1 cellular context compared by ENCODE assay signal in the genomic region with DNA sequence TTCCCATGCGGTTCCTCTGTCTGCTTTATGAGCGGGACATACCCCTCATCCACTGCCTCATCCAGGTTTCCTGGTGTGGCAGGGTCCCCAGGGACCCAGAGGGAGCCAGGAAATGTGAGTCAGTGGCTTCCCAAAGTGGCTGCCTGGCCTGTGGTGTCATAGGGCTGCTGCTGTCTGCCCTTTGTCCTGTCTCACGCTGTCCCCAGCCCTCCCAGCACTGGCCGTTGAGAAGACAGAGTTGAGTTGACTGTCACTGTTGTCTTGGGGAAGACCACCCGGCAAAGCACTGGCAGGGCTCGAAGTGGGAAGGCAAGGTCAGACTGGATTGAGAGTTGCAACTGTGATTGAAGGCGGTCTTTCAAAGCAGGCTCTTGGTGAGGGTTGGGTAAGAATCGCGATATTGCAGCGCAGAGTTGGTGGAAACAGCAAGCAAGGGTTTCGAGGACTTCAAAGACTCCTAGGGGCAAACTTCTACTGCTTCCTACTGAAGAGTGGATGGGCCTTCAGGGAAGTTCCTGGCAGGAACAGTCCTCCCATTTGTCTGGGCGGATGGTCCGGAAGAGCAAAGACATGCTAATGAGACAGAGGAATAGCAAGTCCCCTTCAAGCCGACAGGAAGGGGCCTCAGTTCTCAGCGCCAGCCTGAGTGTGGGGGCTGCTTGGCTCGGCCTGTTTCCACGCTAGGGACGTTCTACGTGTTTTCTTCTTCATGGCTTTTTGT.
A peak's percentile ranks its signal among the peaks of the same experiment; 100 is the strongest.
TF ChIP-seq lines count a peak whose summit lies in the region.

No MANE protein-coding gene starts in this region.

TF ChIP-seq in HepG2, 621 proteins besides CTCF, POLR2A, EP300 and RAD21 (continued from another document):
- TF ChIP-seq, protein P1, sequence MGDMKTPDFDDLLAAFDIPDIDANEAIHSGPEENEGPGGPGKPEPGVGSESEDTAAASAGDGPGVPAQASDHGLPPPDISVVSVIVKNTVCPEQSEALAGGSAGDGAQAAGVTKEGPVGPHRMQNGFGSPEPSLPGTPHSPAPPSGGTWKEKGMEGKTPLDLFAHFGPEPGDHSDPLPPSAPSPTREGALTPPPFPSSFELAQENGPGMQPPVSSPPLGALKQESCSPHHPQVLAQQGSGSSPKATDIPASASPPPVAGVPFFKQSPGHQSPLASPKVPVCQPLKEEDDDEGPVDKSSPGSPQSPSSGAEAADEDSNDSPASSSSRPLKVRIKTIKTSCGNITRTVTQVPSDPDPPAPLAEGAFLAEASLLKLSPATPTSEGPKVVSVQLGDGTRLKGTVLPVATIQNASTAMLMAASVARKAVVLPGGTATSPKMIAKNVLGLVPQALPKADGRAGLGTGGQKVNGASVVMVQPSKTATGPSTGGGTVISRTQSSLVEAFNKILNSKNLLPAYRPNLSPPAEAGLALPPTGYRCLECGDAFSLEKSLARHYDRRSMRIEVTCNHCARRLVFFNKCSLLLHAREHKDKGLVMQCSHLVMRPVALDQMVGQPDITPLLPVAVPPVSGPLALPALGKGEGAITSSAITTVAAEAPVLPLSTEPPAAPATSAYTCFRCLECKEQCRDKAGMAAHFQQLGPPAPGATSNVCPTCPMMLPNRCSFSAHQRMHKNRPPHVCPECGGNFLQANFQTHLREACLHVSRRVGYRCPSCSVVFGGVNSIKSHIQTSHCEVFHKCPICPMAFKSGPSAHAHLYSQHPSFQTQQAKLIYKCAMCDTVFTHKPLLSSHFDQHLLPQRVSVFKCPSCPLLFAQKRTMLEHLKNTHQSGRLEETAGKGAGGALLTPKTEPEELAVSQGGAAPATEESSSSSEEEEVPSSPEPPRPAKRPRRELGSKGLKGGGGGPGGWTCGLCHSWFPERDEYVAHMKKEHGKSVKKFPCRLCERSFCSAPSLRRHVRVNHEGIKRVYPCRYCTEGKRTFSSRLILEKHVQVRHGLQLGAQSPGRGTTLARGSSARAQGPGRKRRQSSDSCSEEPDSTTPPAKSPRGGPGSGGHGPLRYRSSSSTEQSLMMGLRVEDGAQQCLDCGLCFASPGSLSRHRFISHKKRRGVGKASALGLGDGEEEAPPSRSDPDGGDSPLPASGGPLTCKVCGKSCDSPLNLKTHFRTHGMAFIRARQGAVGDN (CRISPR knock-in tag; IDR thresholded peaks at IDR 0.05): peak; percentile 75
- TF ChIP-seq TCF7 (IDR thresholded peaks at IDR 0.05; ENCODE audit: low read depth) (0 out of 2 replicates have a peak, but pooled peaks have one; percentile 31), ZBTB7B (CRISPR knock-in tag; IDR thresholded peaks at IDR 0.05) (0 out of 2 replicates have a peak, but pooled peaks have one; percentile 37)
TF ChIP-seq in HepG2: peak in this region for 32.
